ENCODE assay signal across 9 cellular contexts in the genomic region with DNA sequence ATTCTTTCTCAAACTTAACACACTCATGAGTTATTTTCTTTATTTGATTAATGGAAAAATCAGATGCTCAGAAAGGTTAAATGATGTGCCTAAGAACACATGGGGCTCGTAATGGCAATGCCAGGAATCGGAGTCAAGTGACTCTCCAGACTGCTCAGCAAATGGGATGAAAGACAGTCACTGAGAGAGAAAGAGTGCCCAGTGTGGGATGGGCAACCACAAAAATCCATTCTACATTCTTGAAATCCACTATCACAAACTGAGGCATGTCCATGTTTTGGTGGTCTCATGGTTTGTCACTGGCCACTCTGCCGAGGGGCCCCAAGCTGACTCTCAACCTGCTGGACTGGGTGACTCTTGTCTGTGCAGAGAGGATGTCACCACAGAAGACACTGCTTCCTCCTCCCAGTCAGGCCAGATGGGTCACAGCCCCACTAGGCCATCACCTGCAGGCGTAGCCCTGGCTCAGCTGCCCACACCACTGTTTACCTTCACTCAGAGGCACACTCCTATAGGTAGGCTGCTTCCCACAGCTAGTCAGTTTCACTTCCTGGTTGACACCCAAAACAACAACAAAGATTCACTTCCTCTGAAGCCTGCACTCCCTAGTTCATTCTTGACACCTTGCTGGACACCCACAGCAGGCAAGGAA. TPM values are rescaled to one million over a fixed set of nuclear protein-coding genes. Genes with fewer than 3 reads are reported as not detected.
DNase-seq lines count a peak whose midpoint lies in the region; ATAC-seq and TF ChIP-seq lines count a peak whose summit lies in the region.
"Had no signal": no experiment of that assay in that cellular context is flagged by ENCODE, and none has a peak within 500 bp of the region (broad histone marks: within the 10 kb centered on the region; RNA-seq: fewer than 3 reads in every experiment).

No MANE protein-coding gene starts in this region.

- peak; percentile 53 for ATAC-seq in HG02642 (IDR thresholded peaks at IDR 0.05; ENCODE audit: poor library complexity, unreplicated experiment)
- no peak for ATAC-seq in RWPE2 (ENCODE audit: low read depth)
- no peak for ATAC-seq in WTC11

- H2BK5ac ChIP-seq in mesenchymal stem cell (ENCODE audit: low read depth, low read length, poor library complexity, severe bottlenecking) = no peak overlapping the region

- CTCF ChIA-PET in WTC11 (lab: Charles Lee) = interaction anchor here (1.1 kb wide), 1 partner anchor 17 kb away, joined by 4 read pairs; no protein-coding TSS in a partner anchor

- H3K4me1 Mint-ChIP-seq in WTC11 = no peaks in the 10 kb centered on the region

- no peak overlapping the region for H3K4me2 ChIP-seq in mesenchymal stem cell (ENCODE audit: low read length, poor library complexity, severe bottlenecking)

- peaks cover 18% of the 10 kb centered on the region for H3K4me1 ChIP-seq in RWPE2 (ENCODE audit: insufficient read depth, poor library complexity, severe bottlenecking)
- H3K4me1 ChIP-seq in mesenchymal stem cell (ENCODE audit: control insufficient read depth, insufficient read depth, low read depth, low read length) = peaks cover 17% of the 10 kb centered on the region
- peaks cover 0 to 15% of the 10 kb centered on the region in 2 donors for H3K4me1 ChIP-seq in thyroid gland

- H3K36me3 Mint-ChIP-seq in WTC11 = peaks cover 2% of the 10 kb centered on the region; the same call in 1 of the 2 replicates

- DNase-seq in GM03348 (ENCODE audit: low spot score) (peak; percentile 35), RWPE2 (ENCODE audit: low spot score) (peak; percentile 76), mesenchymal stem cell (no peak), WTC11 (ENCODE audit: low spot score) (no peak), thyroid gland (no peak), NCI-H2227 (lab: John Stamatoyannopoulos, UW; ENCODE audit: unreplicated experiment) (no peak), SHP77 treated with DMSO at 0.1 percent for 48 hours (lab: John Stamatoyannopoulos, UW) (no peak)

- H2BK120ac ChIP-seq in mesenchymal stem cell (ENCODE audit: low read depth, low read length) = no peak overlapping the region

- no peak for TF ChIP-seq CTCF in RWPE2 (IDR thresholded peaks at IDR 0.05; ENCODE audit: poor library complexity, severe bottlenecking)
- TF ChIP-seq CTCF in WTC11 (IDR thresholded peaks at IDR 0.05) = no peak
- TF ChIP-seq CTCF in thyroid gland (IDR thresholded peaks at IDR 0.05) = no peak

- no peak for TF ChIP-seq POLR2A in thyroid gland (IDR thresholded peaks at IDR 0.05)

- H3K4me3 ChIP-seq in RWPE2 (ENCODE audit: severe bottlenecking) (no peak overlapping the region), mesenchymal stem cell (ENCODE audit: insufficient read depth in 1 of 2, low read depth in 1 of 2, low read length in 2 of 2) (no peak overlapping the region), thyroid gland (replicated peaks in 1 of 3) (no peak overlapping the region)

- no peak overlapping the region for H3K9ac ChIP-seq in mesenchymal stem cell (ENCODE audit: low read length)

- peak overlapping the region in 1 of 2 experiments; percentile 7 for H3K14ac ChIP-seq in mesenchymal stem cell (ENCODE audit: low read length in 2 of 2)

- peak overlapping the region; percentile 44 for H2AK5ac ChIP-seq in mesenchymal stem cell (ENCODE audit: low read length, severe bottlenecking)

- no peak overlapping the region for H4K91ac ChIP-seq in mesenchymal stem cell (ENCODE audit: low read length)

- H3K4ac ChIP-seq in mesenchymal stem cell (ENCODE audit: low read depth in 1 of 2, low read length in 2 of 2) = no peak overlapping the region

- H2BK12ac ChIP-seq in mesenchymal stem cell (ENCODE audit: low read length in 2 of 2) = peak overlapping the region in 1 of 2 experiments; percentile 70

- H3K23ac ChIP-seq in mesenchymal stem cell (ENCODE audit: low read length in 2 of 2) = peak overlapping the region in 1 of 2 experiments; percentile 34

- H3K9me3 Mint-ChIP-seq in WTC11 = no peaks in the 10 kb centered on the region

- H3K27ac ChIP-seq in RWPE2 (ENCODE audit: poor library complexity, severe bottlenecking) = peak overlapping the region; percentile 18
- H3K27ac ChIP-seq in mesenchymal stem cell (ENCODE audit: low read length, poor library complexity, severe bottlenecking) = no peak overlapping the region
- no peak overlapping the region for H3K27ac ChIP-seq in thyroid gland
- H3K27ac ChIP-seq: HL-60 had no signal

- H3K9me3 ChIP-seq in RWPE2 (ENCODE audit: severe bottlenecking) (no peaks in the 10 kb centered on the region), mesenchymal stem cell (ENCODE audit: control insufficient read depth, low read length) (no peaks in the 10 kb centered on the region), thyroid gland (no peaks in the 10 kb centered on the region)

- no peak overlapping the region for H2AFZ ChIP-seq in mesenchymal stem cell (ENCODE audit: low read depth, low read length)

- H3K36me3 ChIP-seq in RWPE2 (ENCODE audit: low read depth) (peaks cover 1% of the 10 kb centered on the region; the same call in 1 of the 2 replicates), mesenchymal stem cell (ENCODE audit: control insufficient read depth in 1 of 2, insufficient read depth in 2 of 2, low read depth in 1 of 2, low read length in 2 of 2) (peaks cover 3 to 27% of the 10 kb centered on the region in 2 experiments), thyroid gland (no peaks in the 10 kb centered on the region)

- intact Hi-C loops in thyroid gland (cut with DNase I) = no loop called here

- no peak overlapping the region for H3K4me3 Mint-ChIP-seq in WTC11

- H3K79me1 ChIP-seq in mesenchymal stem cell (replicated peaks; ENCODE audit: low read length, poor library complexity, severe bottlenecking) = no peaks in the 10 kb centered on the region

- H4K8ac ChIP-seq in mesenchymal stem cell (ENCODE audit: low read length) = no peak overlapping the region

- POLR2A ChIA-PET in WTC11 (lab: Charles Lee) = no interaction called here

- H3K18ac ChIP-seq in mesenchymal stem cell (ENCODE audit: low read depth in 1 of 2, low read length in 2 of 2) = peak overlapping the region in 1 of 2 experiments; percentile 35

- no peaks in the 10 kb centered on the region for H3K27me3 Mint-ChIP-seq in WTC11 (ENCODE audit: low read depth)

- 87% methylated on average over 4 of the region's 4 CpGs for WGBS in mesenchymal stem cell
- WGBS in thyroid gland, 2 donors = 96 to 100% methylated on average over 4 of the region's 4 CpGs

- H2BK15ac ChIP-seq in mesenchymal stem cell (ENCODE audit: low read depth, poor library complexity, severe bottlenecking) = no peak overlapping the region

- no peak overlapping the region for H3K27ac Mint-ChIP-seq in WTC11

- no peaks in the 10 kb centered on the region for H3K27me3 ChIP-seq in RWPE2 (ENCODE audit: insufficient read depth, poor library complexity, severe bottlenecking)
- H3K27me3 ChIP-seq in mesenchymal stem cell (ENCODE audit: control insufficient read depth in 1 of 2, insufficient read depth in 1 of 2, low read length in 2 of 2) = no peaks in the 10 kb centered on the region
- no peaks in the 10 kb centered on the region for H3K27me3 ChIP-seq in thyroid gland

TF ChIP-seq in WTC11, 78 proteins besides CTCF, POLR2A, EP300 and RAD21 (continues in another document):
- TF ChIP-seq GTF2I (CRISPR knock-in tag; conservative IDR thresholded peaks at IDR 0.05) (no peak), OVOL2 (CRISPR knock-in tag; IDR thresholded peaks at IDR 0.05; ENCODE audit: borderline replicate concordance) (no peak), TEAD4 (CRISPR knock-in tag; IDR thresholded peaks at IDR 0.05) (no peak), TCF7 (CRISPR knock-in tag; IDR thresholded peaks at IDR 0.05; ENCODE audit: low read depth) (no peak), NFYB (CRISPR knock-in tag; conservative IDR thresholded peaks at IDR 0.05; ENCODE audit: low read depth) (no peak)
- TF ChIP-seq, protein P1, sequence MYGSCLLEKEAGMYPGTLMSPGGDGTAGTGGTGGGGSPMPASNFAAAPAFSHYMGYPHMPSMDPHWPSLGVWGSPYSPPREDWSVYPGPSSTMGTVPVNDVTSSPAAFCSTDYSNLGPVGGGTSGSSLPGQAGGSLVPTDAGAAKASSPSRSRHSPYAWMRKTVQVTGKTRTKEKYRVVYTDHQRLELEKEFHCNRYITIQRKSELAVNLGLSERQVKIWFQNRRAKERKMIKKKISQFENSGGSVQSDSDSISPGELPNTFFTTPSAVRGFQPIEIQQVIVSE (CRISPR knock-in tag; IDR thresholded peaks at IDR 0.05; ENCODE audit: borderline replicate concordance) = no peak
- TF ChIP-seq, protein P2, sequence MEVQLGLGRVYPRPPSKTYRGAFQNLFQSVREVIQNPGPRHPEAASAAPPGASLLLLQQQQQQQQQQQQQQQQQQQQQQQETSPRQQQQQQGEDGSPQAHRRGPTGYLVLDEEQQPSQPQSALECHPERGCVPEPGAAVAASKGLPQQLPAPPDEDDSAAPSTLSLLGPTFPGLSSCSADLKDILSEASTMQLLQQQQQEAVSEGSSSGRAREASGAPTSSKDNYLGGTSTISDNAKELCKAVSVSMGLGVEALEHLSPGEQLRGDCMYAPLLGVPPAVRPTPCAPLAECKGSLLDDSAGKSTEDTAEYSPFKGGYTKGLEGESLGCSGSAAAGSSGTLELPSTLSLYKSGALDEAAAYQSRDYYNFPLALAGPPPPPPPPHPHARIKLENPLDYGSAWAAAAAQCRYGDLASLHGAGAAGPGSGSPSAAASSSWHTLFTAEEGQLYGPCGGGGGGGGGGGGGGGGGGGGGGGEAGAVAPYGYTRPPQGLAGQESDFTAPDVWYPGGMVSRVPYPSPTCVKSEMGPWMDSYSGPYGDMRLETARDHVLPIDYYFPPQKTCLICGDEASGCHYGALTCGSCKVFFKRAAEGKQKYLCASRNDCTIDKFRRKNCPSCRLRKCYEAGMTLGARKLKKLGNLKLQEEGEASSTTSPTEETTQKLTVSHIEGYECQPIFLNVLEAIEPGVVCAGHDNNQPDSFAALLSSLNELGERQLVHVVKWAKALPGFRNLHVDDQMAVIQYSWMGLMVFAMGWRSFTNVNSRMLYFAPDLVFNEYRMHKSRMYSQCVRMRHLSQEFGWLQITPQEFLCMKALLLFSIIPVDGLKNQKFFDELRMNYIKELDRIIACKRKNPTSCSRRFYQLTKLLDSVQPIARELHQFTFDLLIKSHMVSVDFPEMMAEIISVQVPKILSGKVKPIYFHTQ (CRISPR knock-in tag; IDR thresholded peaks at IDR 0.05) = no peak
- TF ChIP-seq, protein P3, sequence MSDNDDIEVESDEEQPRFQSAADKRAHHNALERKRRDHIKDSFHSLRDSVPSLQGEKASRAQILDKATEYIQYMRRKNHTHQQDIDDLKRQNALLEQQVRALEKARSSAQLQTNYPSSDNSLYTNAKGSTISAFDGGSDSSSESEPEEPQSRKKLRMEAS (CRISPR knock-in tag; IDR thresholded peaks at IDR 0.05) = no peak

RNA-seq across cellular contexts. Expression of a gene that starts 21.5 kb away (rescaled TPM):
- 34.0 TPM for polyA plus RNA-seq in mesenchymal stem cell (2013, experiment 1 of 2)
- 33.2 TPM for polyA plus RNA-seq in mesenchymal stem cell (2013, experiment 2 of 2)
- 7.5 to 12.1 TPM (median 11.3 TPM) in 3 replicates for total RNA-seq in WTC11 (2021)
- total RNA-seq in thyroid gland = 100 to 1,000 TPM; 119 to 163 (median 130) TPM

Comparison
In these comparisons a context has a peak if more than half of its experiments do, and no peak if none do; other contexts are left out.
1. DNase-seq: peak in GM03348 (single experiment) and RWPE2 (single experiment); none in mesenchymal stem cell (single experiment), WTC11 (single experiment), thyroid gland (0 of 2), NCI-H2227 (single experiment) and SHP77 treated with DMSO at 0.1 percent for 48 hours (single experiment).